ENCODE assay signal across 9 cellular contexts in the genomic region with DNA sequence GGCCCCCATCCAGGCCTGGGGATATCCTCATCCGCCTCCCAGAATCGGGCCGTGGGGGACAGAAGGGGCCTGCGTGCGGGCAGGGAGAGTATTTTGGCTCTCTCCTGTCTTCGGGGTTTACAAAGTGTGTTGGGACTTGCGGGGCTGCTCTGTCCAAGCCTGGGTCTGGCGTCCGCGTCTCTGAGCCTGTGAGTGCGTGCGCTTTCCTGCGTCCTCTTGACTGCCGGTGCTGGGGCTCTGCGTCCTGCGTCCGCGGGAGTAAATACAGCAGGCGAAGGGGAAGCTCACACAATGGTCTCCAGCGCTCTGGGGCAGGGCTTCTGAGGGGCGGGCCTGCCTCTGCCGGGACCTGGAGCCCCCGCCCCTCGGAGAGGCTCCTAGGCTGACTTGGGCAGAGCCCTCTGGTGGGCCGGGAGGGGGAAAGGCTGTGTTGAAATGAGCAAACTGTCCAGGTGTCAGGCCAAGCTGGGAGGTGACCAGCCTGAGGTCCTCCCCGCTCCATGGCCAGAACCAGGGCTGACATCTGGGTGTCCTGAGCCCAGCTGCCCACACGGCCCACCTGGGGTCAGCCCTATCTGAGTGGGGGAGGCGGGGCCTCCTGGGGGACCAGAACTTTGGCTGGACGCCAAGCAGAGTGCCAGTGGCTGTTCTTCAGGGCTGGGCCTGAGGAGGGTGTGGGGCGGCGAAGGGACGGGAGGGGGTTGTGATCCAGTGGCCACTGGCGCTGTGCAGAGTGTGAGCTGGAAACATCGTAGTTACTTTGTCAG.
DNase-seq lines count a peak whose midpoint lies in the region; ATAC-seq and TF ChIP-seq lines count a peak whose summit lies in the region.
"Had no signal": no experiment of that assay in that cellular context is flagged by ENCODE, and none has a peak within 500 bp of the region (broad histone marks: within the 10 kb centered on the region; RNA-seq: fewer than 3 reads in every experiment).

No MANE protein-coding gene starts in this region.

- H3K4me1 ChIP-seq in SK-N-SH (ENCODE audit: control insufficient read depth in 1 of 2, insufficient read depth in 2 of 2, low read depth in 1 of 2, low read length in 1 of 2): peaks cover 31 to 80% of the 10 kb centered on the region in 2 experiments
- H3K4me1 ChIP-seq in cardiac muscle cell (ENCODE audit: low read depth): peaks cover 40% of the 10 kb centered on the region
- H3K4me1 ChIP-seq in parathyroid adenoma: peaks cover 28% of the 10 kb centered on the region
- peaks cover 82% of the 10 kb centered on the region for H3K4me1 ChIP-seq in upper lobe of right lung

- ATAC-seq in upper lobe of right lung: peak; percentile 70

- H3K4me3 ChIP-seq in SK-N-SH (ENCODE audit: low read depth in 2 of 2, low read length in 1 of 2) (peak overlapping the region; percentile 88 to 95), cardiac muscle cell (peak overlapping the region; percentile 77), parathyroid adenoma (ENCODE audit: low read depth, low read length) (peak overlapping the region; percentile 52), upper lobe of right lung (peak overlapping the region; percentile 87)

- peak in 2 of 3 experiments; percentile 55 to 74 for DNase-seq in NCI-H1417 (lab: John Stamatoyannopoulos, UW)
- DNase-seq in NCI-H1417 treated with DMSO at 0.1 percent for 48 hours (lab: John Stamatoyannopoulos, UW): no peak
- DNase-seq in SK-N-SH: peak; percentile 93
- DNase-seq in cardiac muscle cell (ENCODE audit: low read depth in 1 of 2, low spot score in 1 of 2): peak; percentile 93 to 95
- peak; percentile 89 for DNase-seq in upper lobe of right lung
- no peak for DNase-seq in SW480 (ENCODE audit: low spot score)

- H3K27ac ChIP-seq in SK-N-SH (ENCODE audit: low read depth in 2 of 2, low read length in 1 of 2): peak overlapping the region; percentile 63 to 100; a peak in 3 of 4 replicates
- peak overlapping the region; percentile 35 for H3K27ac ChIP-seq in adipose tissue (ENCODE audit: low read depth, low read length)
- peak overlapping the region; percentile 82 for H3K27ac ChIP-seq in cardiac muscle cell
- peak overlapping the region; percentile 81 for H3K27ac ChIP-seq in parathyroid adenoma
- peak overlapping the region; percentile 91 for H3K27ac ChIP-seq in upper lobe of right lung
- H3K27ac ChIP-seq: 22Rv1 had no signal

- no peaks in the 10 kb centered on the region for H3K9me2 ChIP-seq in SK-N-SH

- H3F3A ChIP-seq in SK-N-SH (replicated peaks; ENCODE audit: insufficient read depth): peaks cover 26% of the 10 kb centered on the region

- TF ChIP-seq CTCF in SK-N-SH (IDR thresholded peaks at IDR 0.05) (peak; percentile 54), cardiac muscle cell (IDR thresholded peaks at IDR 0.05; ENCODE audit: low read depth, low read length) (peak; percentile 44), parathyroid adenoma (IDR thresholded peaks at IDR 0.05) (peak; percentile 47), upper lobe of right lung (IDR thresholded peaks at IDR 0.05) (peak; percentile 39)

- H3K27me3 ChIP-seq in SK-N-SH (ENCODE audit: insufficient read depth) (no peaks in the 10 kb centered on the region), cardiac muscle cell (no peaks in the 10 kb centered on the region), parathyroid adenoma (ENCODE audit: control insufficient read depth, insufficient read depth, low read length) (no peaks in the 10 kb centered on the region), upper lobe of right lung (no peaks in the 10 kb centered on the region)

- peaks cover 50% of the 10 kb centered on the region for H4K20me1 ChIP-seq in SK-N-SH (ENCODE audit: insufficient read depth)

- POLR2A ChIA-PET in SK-N-SH (lab: Yijun Ruan, JAX): interaction anchor here (0.6 to 6.6 kb wide), 17 partner anchors 11 to 1263 kb away, joined by 3 to 44 read pairs (median 6); no protein-coding TSS in a partner anchor

- CTCF ChIA-PET in SK-N-SH (lab: Yijun Ruan, JAX): interaction anchor here (0.7 to 3.3 kb wide), 26 partner anchors 12 to 168 kb away, joined by 3 to 23 read pairs (median 4); no protein-coding TSS in a partner anchor

- peaks cover 64% of the 10 kb centered on the region for H3K79me2 ChIP-seq in SK-N-SH (ENCODE audit: insufficient read depth)
- peaks cover 50% of the 10 kb centered on the region for H3K79me2 ChIP-seq in parathyroid adenoma

- H3K36me3 ChIP-seq in SK-N-SH (replicated peaks in 1 of 2; ENCODE audit: control insufficient read depth in 1 of 2, insufficient read depth in 2 of 2, low read length in 1 of 2) (no peaks in the 10 kb centered on the region), cardiac muscle cell (no peaks in the 10 kb centered on the region), parathyroid adenoma (ENCODE audit: control insufficient read depth, insufficient read depth, low read length) (no peaks in the 10 kb centered on the region), upper lobe of right lung (no peaks in the 10 kb centered on the region)

- TF ChIP-seq RAD21 in SK-N-SH (IDR thresholded peaks at IDR 0.05; ENCODE audit: low read length): peak; percentile 45

- H3K9ac ChIP-seq in SK-N-SH: peak overlapping the region; percentile 78
- H3K9ac ChIP-seq in parathyroid adenoma: no peak overlapping the region

- peak in 1 of 2 experiments; percentile 76; a peak in 2 of 4 replicates for TF ChIP-seq EP300 in SK-N-SH (IDR thresholded peaks at IDR 0.05; ENCODE audit: borderline replicate concordance in 1 of 2, low read depth in 1 of 2, low read length in 1 of 2)

- H2AFZ ChIP-seq in SK-N-SH (ENCODE audit: low read depth): no peak overlapping the region
- peak overlapping the region; percentile 40 for H2AFZ ChIP-seq in parathyroid adenoma

- no peaks in the 10 kb centered on the region for H3K9me3 ChIP-seq in SK-N-SH
- H3K9me3 ChIP-seq in cardiac muscle cell (ENCODE audit: low read depth): no peaks in the 10 kb centered on the region
- H3K9me3 ChIP-seq in parathyroid adenoma (ENCODE audit: control insufficient read depth, low read length): no peaks in the 10 kb centered on the region
- H3K9me3 ChIP-seq in upper lobe of right lung: no peaks in the 10 kb centered on the region

- peak overlapping the region; percentile 100 for H3K4me2 ChIP-seq in SK-N-SH
- peak overlapping the region; percentile 45 for H3K4me2 ChIP-seq in parathyroid adenoma (ENCODE audit: low read length)

- 26% methylated on average over 32 of the region's 34 CpGs for WGBS in SK-N-SH (ENCODE audit: low lambda C conversion rate)
- 1 to 5% (median 4%) methylated on average over 33 to 34 of the region's 34 CpGs for WGBS in adipose tissue, 3 donors

- intact Hi-C loops in upper lobe of right lung (cut with DNase I): no loop called here

TF ChIP-seq in SK-N-SH, 30 proteins besides CTCF, POLR2A, EP300 and RAD21 (continues in another document):
- TF ChIP-seq YY1 (IDR thresholded peaks at IDR 0.05; ENCODE audit: low read depth): no peak
- TF ChIP-seq TEAD4 (IDR thresholded peaks at IDR 0.05; ENCODE audit: borderline replicate concordance, insufficient read depth): no peak
- no peak for TF ChIP-seq JUND (IDR thresholded peaks at IDR 0.05)
- no peak; the same call in 1 of the 2 replicates for TF ChIP-seq SIN3A (IDR thresholded peaks at IDR 0.05; ENCODE audit: borderline replicate concordance, low read depth, low read length)
- TF ChIP-seq, protein P1, sequence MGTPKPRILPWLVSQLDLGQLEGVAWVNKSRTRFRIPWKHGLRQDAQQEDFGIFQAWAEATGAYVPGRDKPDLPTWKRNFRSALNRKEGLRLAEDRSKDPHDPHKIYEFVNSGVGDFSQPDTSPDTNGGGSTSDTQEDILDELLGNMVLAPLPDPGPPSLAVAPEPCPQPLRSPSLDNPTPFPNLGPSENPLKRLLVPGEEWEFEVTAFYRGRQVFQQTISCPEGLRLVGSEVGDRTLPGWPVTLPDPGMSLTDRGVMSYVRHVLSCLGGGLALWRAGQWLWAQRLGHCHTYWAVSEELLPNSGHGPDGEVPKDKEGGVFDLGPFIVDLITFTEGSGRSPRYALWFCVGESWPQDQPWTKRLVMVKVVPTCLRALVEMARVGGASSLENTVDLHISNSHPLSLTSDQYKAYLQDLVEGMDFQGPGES (IDR thresholded peaks at IDR 0.05; ENCODE audit: low read depth, low read length): no peak
- TF ChIP-seq MEF2A (IDR thresholded peaks at IDR 0.05; ENCODE audit: borderline replicate concordance, low read depth): no peak
- no peak; the same call in 1 of the 2 replicates for TF ChIP-seq GATA2 (CRISPR knock-in tag; IDR thresholded peaks at IDR 0.05)
- TF ChIP-seq, protein P2, sequence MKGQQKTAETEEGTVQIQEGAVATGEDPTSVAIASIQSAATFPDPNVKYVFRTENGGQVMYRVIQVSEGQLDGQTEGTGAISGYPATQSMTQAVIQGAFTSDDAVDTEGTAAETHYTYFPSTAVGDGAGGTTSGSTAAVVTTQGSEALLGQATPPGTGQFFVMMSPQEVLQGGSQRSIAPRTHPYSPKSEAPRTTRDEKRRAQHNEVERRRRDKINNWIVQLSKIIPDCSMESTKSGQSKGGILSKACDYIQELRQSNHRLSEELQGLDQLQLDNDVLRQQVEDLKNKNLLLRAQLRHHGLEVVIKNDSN (IDR thresholded peaks at IDR 0.05; ENCODE audit: borderline replicate concordance, low read depth): no peak
- TF ChIP-seq, protein P3, sequence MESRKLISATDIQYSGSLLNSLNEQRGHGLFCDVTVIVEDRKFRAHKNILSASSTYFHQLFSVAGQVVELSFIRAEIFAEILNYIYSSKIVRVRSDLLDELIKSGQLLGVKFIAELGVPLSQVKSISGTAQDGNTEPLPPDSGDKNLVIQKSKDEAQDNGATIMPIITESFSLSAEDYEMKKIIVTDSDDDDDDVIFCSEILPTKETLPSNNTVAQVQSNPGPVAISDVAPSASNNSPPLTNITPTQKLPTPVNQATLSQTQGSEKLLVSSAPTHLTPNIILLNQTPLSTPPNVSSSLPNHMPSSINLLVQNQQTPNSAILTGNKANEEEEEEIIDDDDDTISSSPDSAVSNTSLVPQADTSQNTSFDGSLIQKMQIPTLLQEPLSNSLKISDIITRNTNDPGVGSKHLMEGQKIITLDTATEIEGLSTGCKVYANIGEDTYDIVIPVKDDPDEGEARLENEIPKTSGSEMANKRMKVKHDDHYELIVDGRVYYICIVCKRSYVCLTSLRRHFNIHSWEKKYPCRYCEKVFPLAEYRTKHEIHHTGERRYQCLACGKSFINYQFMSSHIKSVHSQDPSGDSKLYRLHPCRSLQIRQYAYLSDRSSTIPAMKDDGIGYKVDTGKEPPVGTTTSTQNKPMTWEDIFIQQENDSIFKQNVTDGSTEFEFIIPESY (IDR thresholded peaks at IDR 0.05; ENCODE audit: borderline replicate concordance, low read depth): no peak
- TF ChIP-seq NFIC (IDR thresholded peaks at IDR 0.05; ENCODE audit: borderline replicate concordance): peak; percentile 88
- peak; percentile 67 for TF ChIP-seq POLR2AphosphoS5 (IDR thresholded peaks at IDR 0.05; ENCODE audit: low read depth, low read length)
- TF ChIP-seq EZH2phosphoT487 (IDR thresholded peaks at IDR 0.05; ENCODE audit: borderline replicate concordance, low read depth): no peak
- TF ChIP-seq CHD2 (IDR thresholded peaks at IDR 0.05; ENCODE audit: low read length, partially characterized antibody): peak; percentile 86
- no peak; the same call in none of the 2 replicates for TF ChIP-seq FOXJ3 (CRISPR knock-in tag; IDR thresholded peaks at IDR 0.05)
- no peak for TF ChIP-seq RXRA (IDR thresholded peaks at IDR 0.05; ENCODE audit: borderline replicate concordance, low read depth)

Comparison
In these comparisons a context has a peak if more than half of its experiments do, and no peak if none do; other contexts are left out.
1. DNase-seq: peak in NCI-H1417 (2 of 3), SK-N-SH (single experiment), cardiac muscle cell (2 of 2) and upper lobe of right lung (single experiment); none in NCI-H1417 treated with DMSO at 0.1 percent for 48 hours (single experiment) and SW480 (single experiment).
2. H3K27ac ChIP-seq: peak in every context shown above with its lines; median percentile 91 in upper lobe of right lung; 82 in cardiac muscle cell; 82 in SK-N-SH; 81 in parathyroid adenoma; 35 in adipose tissue.
3. Peak in every context shown above with its lines, with median percentiles within 50 percentile points of each other: H3K4me3 ChIP-seq and CTCF ChIP-seq.